Comparison of ENCODE assay signal across 31 cellular contexts in the genomic region with DNA sequence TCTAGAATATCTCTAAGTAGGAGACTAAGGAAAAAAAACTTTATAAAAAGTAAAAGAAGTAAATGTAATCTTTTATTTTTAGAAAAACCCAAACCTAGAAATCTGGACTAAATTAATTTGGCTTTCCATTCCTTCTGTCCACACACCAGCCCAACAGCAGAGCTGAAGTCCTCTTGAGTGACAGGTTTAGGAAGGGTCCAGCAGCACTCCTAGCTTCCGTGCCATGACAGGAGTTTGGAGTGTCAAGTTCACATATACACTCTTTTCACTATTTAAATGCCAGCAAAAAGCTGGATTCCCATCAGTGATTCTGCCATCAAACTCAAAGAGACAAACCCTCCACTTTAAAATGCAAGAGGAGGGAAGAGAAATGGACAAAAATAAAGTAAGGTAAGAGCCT. TPM values are rescaled to one million over a fixed set of nuclear protein-coding genes. Genes with fewer than 3 reads are reported as not detected.
"Had no signal": no experiment of that assay in that cellular context is flagged by ENCODE, and none has a peak within 500 bp of the region (broad histone marks: within the 10 kb centered on the region; RNA-seq: fewer than 3 reads in every experiment).

No MANE protein-coding gene starts in this region.

- H3K4me1 Mint-ChIP-seq: mesothelial cell of epicardium; nephron; neural crest cell; stimulated activated memory B cell treated with anti-CD40 and anti-IgM and Interleukin-4, amounts not matched to agents 10 μg/mL and 1 μg/mL and 100 μg/mL, for 72 hours; stimulated activated naive CD8-positive, alpha-beta T cell treated with anti-CD3 and anti-CD28 coated beads, Interleukin-15, amount 100 ng/mL, for 72 hours had no signal

- ATAC-seq: left cardiac atrium; left lung; lower lobe of right lung; naive thymus-derived CD4-positive, alpha-beta T cell; psoas muscle; right lobe of liver; stimulated activated memory B cell treated with anti-CD40 and anti-IgM and Interleukin-4, amounts not matched to agents 10 μg/mL and 1 μg/mL and 100 μg/mL, for 72 hours; stimulated activated naive CD8-positive, alpha-beta T cell treated with anti-CD3 and anti-CD28 coated beads, Interleukin-15, amount 100 ng/mL, for 72 hours had no signal

- H3K4me3 ChIP-seq: left lung, lower lobe of right lung, psoas muscle, right lobe of liver, smooth muscle cell, tibial nerve, uterus had no signal

- H3K9ac ChIP-seq: parathyroid adenoma had no signal

- H3K27ac ChIP-seq: left lung, lower lobe of right lung, parathyroid adenoma, psoas muscle, right lobe of liver, tibial nerve, uterus had no signal

- H3K79me2 ChIP-seq: parathyroid adenoma had no signal

- DNase-seq: hippocampal formation; kidney glomerular epithelial cell; left cardiac atrium; left lung; lower lobe of right lung; mammary epithelial cell; mesenchymal stem cell; naive thymus-derived CD4-positive, alpha-beta T cell; occipital lobe; psoas muscle; right lobe of liver; stimulated activated CD4-positive, alpha-beta T cell treated with anti-CD3 and anti-CD28 coated beads, Interleukin-1b, Interleukin-23, amount 100 ng/mL, for 48 hours; stimulated activated CD4-positive, alpha-beta T cell treated with anti-CD3 and anti-CD28 coated beads, Interleukin-2, amount 100 ng/mL, for 48 hours; stimulated activated CD4-positive, alpha-beta T cell treated with anti-CD3 and anti-CD28 coated beads, Interleukin-4, amount 100 ng/mL, for 4 hours; stimulated activated CD8-positive, alpha-beta memory T cell treated with anti-CD3 and anti-CD28 coated beads, Interleukin-4, amount 100 ng/mL, for 48 hours; stimulated activated naive CD4-positive, alpha-beta T cell treated with Interleukin-2 at 50 U/mL for 16 hours; stimulated activated naive CD8-positive, alpha-beta T cell treated with anti-CD3 and anti-CD28 coated beads, Interleukin-15, amount 100 ng/mL, for 72 hours; substantia nigra; uterus had no signal

- H3K9me3 Mint-ChIP-seq: mesothelial cell of epicardium; naive thymus-derived CD4-positive, alpha-beta T cell; nephron; neural crest cell; stimulated activated memory B cell treated with anti-CD40 and anti-IgM and Interleukin-4, amounts not matched to agents 10 μg/mL and 1 μg/mL and 100 μg/mL, for 72 hours; stimulated activated naive CD8-positive, alpha-beta T cell treated with anti-CD3 and anti-CD28 coated beads, Interleukin-15, amount 100 ng/mL, for 72 hours; type B pancreatic cell had no signal

- H2AFZ ChIP-seq: parathyroid adenoma had no signal

- H3K27me3 ChIP-seq: uterus had no signal

- H3K9me3 ChIP-seq: left lung, lower lobe of right lung, psoas muscle, right lobe of liver, tibial nerve, uterus had no signal

- H3K36me3 ChIP-seq: left lung, lower lobe of right lung, right lobe of liver, tibial nerve, uterus had no signal

- H3K4me2 ChIP-seq: smooth muscle cell had no signal

- H3K36me3 Mint-ChIP-seq: mesothelial cell of epicardium; naive thymus-derived CD4-positive, alpha-beta T cell; stimulated activated memory B cell treated with anti-CD40 and anti-IgM and Interleukin-4, amounts not matched to agents 10 μg/mL and 1 μg/mL and 100 μg/mL, for 72 hours; type B pancreatic cell had no signal

- H3K4me3 Mint-ChIP-seq: mesothelial cell of epicardium; naive thymus-derived CD4-positive, alpha-beta T cell; nephron; neural crest cell; stimulated activated memory B cell treated with anti-CD40 and anti-IgM and Interleukin-4, amounts not matched to agents 10 μg/mL and 1 μg/mL and 100 μg/mL, for 72 hours; stimulated activated naive CD8-positive, alpha-beta T cell treated with anti-CD3 and anti-CD28 coated beads, Interleukin-15, amount 100 ng/mL, for 72 hours; type B pancreatic cell had no signal

- H3K27ac Mint-ChIP-seq: mesothelial cell of epicardium; naive thymus-derived CD4-positive, alpha-beta T cell; nephron; stimulated activated memory B cell treated with anti-CD40 and anti-IgM and Interleukin-4, amounts not matched to agents 10 μg/mL and 1 μg/mL and 100 μg/mL, for 72 hours; stimulated activated naive CD8-positive, alpha-beta T cell treated with anti-CD3 and anti-CD28 coated beads, Interleukin-15, amount 100 ng/mL, for 72 hours; type B pancreatic cell had no signal

- FAIRE-seq: keratinocyte had no signal

- H3K4me1 ChIP-seq: lower lobe of right lung, parathyroid adenoma, psoas muscle, right lobe of liver, tibial nerve, uterus had no signal

RNA-seq across cellular contexts. Expression of a gene that starts 13.1 kb away (rescaled TPM):
- total RNA-seq: mammary epithelial cell, mesothelial cell of epicardium, myocyte, neural crest cell, osteocyte, smooth muscle cell, ureter, uterus had no signal
- polyA plus RNA-seq: keratinocyte; mammary epithelial cell; naive thymus-derived CD4-positive, alpha-beta T cell; smooth muscle cell had no signal

RNA-seq across cellular contexts. Expression of a gene that starts 18.2 kb away (rescaled TPM):
- total RNA-seq: myocyte had no signal
